ENCODE assay signal across 17 cellular contexts in the genomic region with DNA sequence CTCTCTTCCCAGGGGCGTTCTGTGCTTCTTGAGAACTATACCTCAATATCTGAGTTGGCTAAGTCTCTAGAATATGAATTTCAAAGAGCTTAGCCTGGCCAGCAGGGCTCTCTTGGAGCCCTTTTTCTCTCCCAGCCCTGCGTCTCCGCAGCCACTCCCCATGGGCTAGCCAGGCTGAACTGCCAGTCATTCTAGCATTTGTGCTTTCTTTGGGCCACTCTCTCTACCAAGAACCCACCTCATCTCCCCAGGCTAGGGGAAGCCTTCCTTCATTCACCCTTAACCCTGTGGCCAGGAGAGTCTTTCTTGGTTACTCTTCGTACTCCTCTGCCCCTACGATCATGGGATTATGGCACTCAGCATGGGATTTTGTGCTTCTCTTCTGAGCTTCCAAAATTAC. TPM values are rescaled to one million over a fixed set of nuclear protein-coding genes. Genes with fewer than 3 reads are reported as not detected.
DNase-seq lines count a peak whose midpoint lies in the region; ATAC-seq and TF ChIP-seq lines count a peak whose summit lies in the region.
"Had no signal": no experiment of that assay in that cellular context is flagged by ENCODE, and none has a peak within 500 bp of the region (broad histone marks: within the 10 kb centered on the region; RNA-seq: fewer than 3 reads in every experiment).

No MANE protein-coding gene starts in this region.

- no peak for DNase-seq in T-helper 1 cell
- DNase-seq in activated naive CD4-positive, alpha-beta T cell treated with anti-CD3 and anti-CD28 coated beads, Interleukin-2, amount 50 U/mL, for 72 hours (ENCODE audit: low spot score in 2 of 2): no peak
- peak; percentile 54 for DNase-seq in osteoblast (ENCODE audit: insufficient read length, low spot score, missing footprints)
- no peak for DNase-seq in testis
- DNase-seq: activated CD4-positive, CD25-positive, alpha-beta regulatory T cell; Caco-2; GF-D8; GM23248; KG1; NCI-H1436; NCI-H226; OCI-M1 had no signal

- H3K9me3 Mint-ChIP-seq in T-helper 1 cell treated with Interleukin-12 subunit alpha and Interleukin-12 subunit beta and Interleukin-4 antibody, amounts not matched to agents 30 μg/mL and 1 μg/mL, for 36 hours: no peaks in the 10 kb centered on the region
- H3K9me3 Mint-ChIP-seq in IgD-negative memory B cell: no peaks in the 10 kb centered on the region
- no peaks in the 10 kb centered on the region for H3K9me3 Mint-ChIP-seq in activated naive CD4-positive, alpha-beta T cell treated with anti-CD3 and anti-CD28 coated beads, Interleukin-2, amount 50 U/mL, for 72 hours

- H3K4me2 ChIP-seq in osteoblast (ENCODE audit: insufficient read depth, low read length): no peak overlapping the region

- no peak overlapping the region for H2AFZ ChIP-seq in osteoblast (ENCODE audit: low read length)
- H2AFZ ChIP-seq: GM23248 had no signal

- TF ChIP-seq CTCF in osteoblast (IDR thresholded peaks at IDR 0.05; ENCODE audit: extremely low read depth, low read depth, low read length): no peak
- TF ChIP-seq CTCF in testis (IDR thresholded peaks at IDR 0.05): no peak

- TF ChIP-seq POLR2A in testis (IDR thresholded peaks at IDR 0.05): no peak

- no peaks in the 10 kb centered on the region for H3K36me3 ChIP-seq in osteoblast (ENCODE audit: insufficient read depth, low read length)
- no peaks in the 10 kb centered on the region for H3K36me3 ChIP-seq in testis (ENCODE audit: low read depth, missing control alignments)

- intact Hi-C loops in testis (cut with DNase I; ENCODE audit: low total_unique reads): no loop called here

- no peaks in the 10 kb centered on the region for H3K79me2 ChIP-seq in osteoblast (ENCODE audit: insufficient read depth, low read length)

- H3K27ac Mint-ChIP-seq in T-helper 1 cell treated with Interleukin-12 subunit alpha and Interleukin-12 subunit beta and Interleukin-4 antibody, amounts not matched to agents 30 μg/mL and 1 μg/mL, for 36 hours: peak overlapping the region; percentile 85
- H3K27ac Mint-ChIP-seq in IgD-negative memory B cell: peak overlapping the region in 2 of 3 donors; percentile 80 to 100
- H3K27ac Mint-ChIP-seq in activated naive CD4-positive, alpha-beta T cell treated with anti-CD3 and anti-CD28 coated beads, Interleukin-2, amount 50 U/mL, for 72 hours: peak overlapping the region; percentile 86 to 94

- no peaks in the 10 kb centered on the region for H3K27me3 Mint-ChIP-seq in T-helper 1 cell treated with Interleukin-12 subunit alpha and Interleukin-12 subunit beta and Interleukin-4 antibody, amounts not matched to agents 30 μg/mL and 1 μg/mL, for 36 hours (ENCODE audit: low read depth)
- H3K27me3 Mint-ChIP-seq in IgD-negative memory B cell: peaks cover 2% of the 10 kb centered on the region

- no peak overlapping the region for H3K27ac ChIP-seq in osteoblast (ENCODE audit: low read depth, low read length)
- H3K27ac ChIP-seq in testis: no peak overlapping the region
- H3K27ac ChIP-seq: 22Rv1, GM23248 had no signal

- ATAC-seq in activated naive CD4-positive, alpha-beta T cell treated with anti-CD3 and anti-CD28 coated beads, Interleukin-2, amount 50 U/mL, for 72 hours: no peak
- ATAC-seq in GM18520 (IDR thresholded peaks at IDR 0.05; ENCODE audit: unreplicated experiment) (no peak), HG02642 (IDR thresholded peaks at IDR 0.05; ENCODE audit: poor library complexity, unreplicated experiment) (no peak)

- H3K27me3 ChIP-seq in osteoblast (ENCODE audit: insufficient read depth, low read length) (peaks cover 34% of the 10 kb centered on the region), testis (no peaks in the 10 kb centered on the region)

- WGBS in testis, 2 donors: 96% methylated on average over 5 of the region's 5 CpGs

- peaks cover 5% of the 10 kb centered on the region for H3K36me3 Mint-ChIP-seq in T-helper 1 cell treated with Interleukin-12 subunit alpha and Interleukin-12 subunit beta and Interleukin-4 antibody, amounts not matched to agents 30 μg/mL and 1 μg/mL, for 36 hours (ENCODE audit: low read depth)
- H3K36me3 Mint-ChIP-seq in IgD-negative memory B cell: peaks cover 1% of the 10 kb centered on the region
- H3K36me3 Mint-ChIP-seq in activated naive CD4-positive, alpha-beta T cell treated with anti-CD3 and anti-CD28 coated beads, Interleukin-2, amount 50 U/mL, for 72 hours: peaks cover 5 to 7% of the 10 kb centered on the region in 2 donors

- H3K4me3 ChIP-seq in osteoblast (ENCODE audit: insufficient read depth, low read length): no peak overlapping the region
- H3K4me3 ChIP-seq in testis: no peak overlapping the region
- H3K4me3 ChIP-seq: GM23248 had no signal

- H4K20me1 ChIP-seq in osteoblast (ENCODE audit: insufficient read depth, low read length): no peaks in the 10 kb centered on the region

- H3K4me1 Mint-ChIP-seq in T-helper 1 cell treated with Interleukin-12 subunit alpha and Interleukin-12 subunit beta and Interleukin-4 antibody, amounts not matched to agents 30 μg/mL and 1 μg/mL, for 36 hours (ENCODE audit: low read depth): peaks cover 63% of the 10 kb centered on the region
- H3K4me1 Mint-ChIP-seq in IgD-negative memory B cell: peaks cover 51 to 62% (median 59%) of the 10 kb centered on the region in 3 donors

- H3K4me3 Mint-ChIP-seq in T-helper 1 cell treated with Interleukin-12 subunit alpha and Interleukin-12 subunit beta and Interleukin-4 antibody, amounts not matched to agents 30 μg/mL and 1 μg/mL, for 36 hours: peak overlapping the region; percentile 63
- H3K4me3 Mint-ChIP-seq in IgD-negative memory B cell: peak overlapping the region in 3 of 4 donors; percentile 52 to 79 (median 78)

- H3K9me3 ChIP-seq in osteoblast (ENCODE audit: low read depth, low read length) (no peaks in the 10 kb centered on the region), testis (no peaks in the 10 kb centered on the region)
- H3K9me3 ChIP-seq: Caco-2 had no signal

- H3K4me1 ChIP-seq in osteoblast (ENCODE audit: insufficient read depth, low read length) (no peaks in the 10 kb centered on the region), testis (peaks cover 39% of the 10 kb centered on the region)

RNA-seq across cellular contexts. Expression of gene ABCG1, which starts 18.2 kb away (rescaled TPM):
- 11.6 TPM for polyA plus RNA-seq in IgD-negative memory B cell
- total RNA-seq in activated naive CD4-positive, alpha-beta T cell treated with anti-CD3 and anti-CD28 coated beads, Interleukin-2, amount 50 U/mL, for 72 hours: 10 to 100 TPM; 15.4 to 24.4 TPM
- total RNA-seq in osteoblast: under 0.01 and 0.72 TPM in 2 replicates
- 1 to 10 TPM; 4.6 to 5.9 TPM for total RNA-seq in testis
- 5.1 TPM for polyA plus RNA-seq in testis (ENCODE audit: insufficient read depth, low read depth, low replicate concordance)
- total RNA-seq: Caco-2, GM23248 had no signal
